ENCODE assay signal across 9 cellular contexts in the genomic region with DNA sequence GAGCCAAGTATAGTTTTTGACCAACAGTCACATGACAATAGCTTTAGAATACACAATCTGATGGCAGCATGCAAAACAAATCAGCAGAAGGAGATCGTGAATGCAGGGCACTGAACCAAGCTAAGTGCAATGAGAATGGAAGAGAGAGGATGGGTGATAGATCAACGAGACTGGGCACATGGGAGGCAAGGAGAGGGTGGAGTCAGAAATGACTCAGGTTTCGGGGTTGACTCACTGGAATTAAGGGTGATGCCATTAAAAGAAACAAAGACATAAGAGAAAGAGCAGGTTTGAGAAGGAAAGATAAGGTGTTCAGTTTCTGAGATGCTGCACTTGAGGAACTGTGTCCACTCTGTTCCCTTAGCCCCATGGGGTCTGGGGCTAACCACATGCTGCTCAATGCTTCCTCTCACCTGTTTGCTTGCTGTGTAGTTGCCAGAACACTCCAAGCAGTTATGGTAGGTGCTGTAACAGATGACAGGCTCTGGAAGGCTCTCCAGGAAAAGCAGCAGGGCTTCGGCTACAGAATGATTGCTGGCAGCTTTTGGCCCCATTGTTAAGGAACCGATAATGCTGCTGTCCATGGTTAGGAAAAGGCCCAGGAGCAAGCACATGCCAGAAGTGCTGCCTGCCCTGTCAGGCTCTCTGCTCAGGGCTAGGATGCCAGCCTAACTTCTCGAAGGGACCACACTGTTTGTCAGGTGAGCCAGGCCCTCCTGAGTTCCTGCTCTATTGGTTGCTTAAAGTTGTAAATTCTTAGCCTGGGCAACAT. TPM values are rescaled to one million over a fixed set of nuclear protein-coding genes. Genes with fewer than 3 reads are reported as not detected.
A peak's percentile ranks its signal among the peaks of the same experiment; 100 is the strongest.
DNase-seq lines count a peak whose midpoint lies in the region; ATAC-seq, FAIRE-seq and TF ChIP-seq lines count a peak whose summit lies in the region.
"Had no signal": no experiment of that assay in that cellular context is flagged by ENCODE, and none has a peak within 500 bp of the region (broad histone marks: within the 10 kb centered on the region; RNA-seq: fewer than 3 reads in every experiment).

No MANE protein-coding gene starts in this region.

- no peak for TF ChIP-seq POLR2A in upper lobe of left lung (IDR thresholded peaks at IDR 0.05)

- intact Hi-C loops in Calu3 (cut with micrococcal nuclease; ENCODE audit: unreplicated experiment), result no loop called here

- no peak overlapping the region for H3K4me3 ChIP-seq in upper lobe of left lung

- H3K36me3 Mint-ChIP-seq in Calu3 (ENCODE audit: insufficient read depth, unreplicated experiment), result peaks cover 19% of the 10 kb centered on the region
- peaks cover 21% of the 10 kb centered on the region for H3K36me3 Mint-ChIP-seq in activated naive CD8-positive, alpha-beta T cell treated with anti-CD3 and anti-CD28 coated beads, Interleukin-2, amount 10 ng/mL, durations not matched to agents 7 days and 5 days

- no peaks in the 10 kb centered on the region for H3K27me3 ChIP-seq in upper lobe of left lung

- H3K27ac Mint-ChIP-seq in Calu3 (ENCODE audit: unreplicated experiment), result peak overlapping the region; percentile 11
- peak overlapping the region; percentile 57 for H3K27ac Mint-ChIP-seq in activated naive CD8-positive, alpha-beta T cell treated with anti-CD3 and anti-CD28 coated beads, Interleukin-2, amount 10 ng/mL, durations not matched to agents 7 days and 5 days

- no peaks in the 10 kb centered on the region for H3K9me3 Mint-ChIP-seq in Calu3 (ENCODE audit: low read depth, unreplicated experiment)
- H3K9me3 Mint-ChIP-seq in activated naive CD8-positive, alpha-beta T cell treated with anti-CD3 and anti-CD28 coated beads, Interleukin-2, amount 10 ng/mL, durations not matched to agents 7 days and 5 days, result no peaks in the 10 kb centered on the region

- peak; percentile 35 for DNase-seq in Calu3
- no peak for DNase-seq in activated naive CD8-positive, alpha-beta T cell treated with anti-CD3 and anti-CD28 coated beads, Interleukin-2, amount 10 ng/mL, durations not matched to agents 7 days and 5 days
- DNase-seq in stimulated activated CD4-positive, alpha-beta T cell treated with anti-CD3 and anti-CD28 coated beads, Interleukin-15, amount 100 ng/mL, for 24 hours, result peak; percentile 65
- DNase-seq in upper lobe of left lung, result no peak
- DNase-seq in D721Med (ENCODE audit: insufficient read length, low spot score), result no peak
- DNase-seq in HT-29 (ENCODE audit: low spot score), result no peak
- no peak for DNase-seq in NCI-H345 (lab: John Stamatoyannopoulos, UW)
- DNase-seq: NCI-H524 treated with DMSO at 0.1 percent for 48 hours had no signal

- peaks cover 0 to 4% (median 1%) of the 10 kb centered on the region in 4 donors for H3K4me1 ChIP-seq in upper lobe of left lung

- no peak for FAIRE-seq in D721Med (lab: Jason Lieb, UNC)

- TF ChIP-seq RAD21 in Ishikawa (IDR thresholded peaks at IDR 0.05; ENCODE audit: low read depth), result no peak

- POLR2A ChIA-PET in activated naive CD8-positive, alpha-beta T cell treated with anti-CD3 and anti-CD28 coated beads, Interleukin-2, amount 10 ng/mL, durations not matched to agents 7 days and 5 days (lab: Charles Lee), result no interaction called here

- no peak for TF ChIP-seq CTCF in Calu3 (IDR thresholded peaks at IDR 0.05; ENCODE audit: unreplicated experiment)
- no peak for TF ChIP-seq CTCF in upper lobe of left lung (IDR thresholded peaks at IDR 0.05)
- TF ChIP-seq CTCF in D721Med (IDR thresholded peaks at IDR 0.05; ENCODE audit: insufficient read depth, missing control alignments), result no peak

- H3K4me3 Mint-ChIP-seq in Calu3 (ENCODE audit: low read depth, unreplicated experiment), result no peak overlapping the region
- H3K4me3 Mint-ChIP-seq in activated naive CD8-positive, alpha-beta T cell treated with anti-CD3 and anti-CD28 coated beads, Interleukin-2, amount 10 ng/mL, durations not matched to agents 7 days and 5 days, result no peak overlapping the region

- peaks cover 18% of the 10 kb centered on the region for H3K4me1 Mint-ChIP-seq in Calu3 (ENCODE audit: low read depth, unreplicated experiment)
- no peaks in the 10 kb centered on the region for H3K4me1 Mint-ChIP-seq in activated naive CD8-positive, alpha-beta T cell treated with anti-CD3 and anti-CD28 coated beads, Interleukin-2, amount 10 ng/mL, durations not matched to agents 7 days and 5 days

- BruUV-seq in Calu3 (replicated peaks; lab: Mats Ljungman, UMichigan), result no TSS peak

- no peak overlapping the region for H3K27ac ChIP-seq in upper lobe of left lung

- ATAC-seq in activated naive CD8-positive, alpha-beta T cell treated with anti-CD3 and anti-CD28 coated beads, Interleukin-2, amount 10 ng/mL, durations not matched to agents 7 days and 5 days (ENCODE audit: low read depth), result no peak
- no peak for ATAC-seq in upper lobe of left lung (ENCODE audit: low FRiP score in 2 of 2)

- CTCF ChIA-PET in Calu3 (lab: Charles Lee), result interaction anchor here (0.6 to 0.7 kb wide), 2 partner anchors 169 to 441 kb away, joined by 3 to 4 read pairs; no protein-coding TSS in a partner anchor

- H3K36me3 ChIP-seq in upper lobe of left lung, result peaks cover 26 to 93% (median 64%) of the 10 kb centered on the region in 4 donors

- H3K9me3 ChIP-seq in upper lobe of left lung, result no peaks in the 10 kb centered on the region

- H3K27me3 Mint-ChIP-seq in Calu3 (ENCODE audit: unreplicated experiment), result no peaks in the 10 kb centered on the region
- no peaks in the 10 kb centered on the region for H3K27me3 Mint-ChIP-seq in activated naive CD8-positive, alpha-beta T cell treated with anti-CD3 and anti-CD28 coated beads, Interleukin-2, amount 10 ng/mL, durations not matched to agents 7 days and 5 days

- TF ChIP-seq EP300 in Ishikawa (IDR thresholded peaks at IDR 0.05; ENCODE audit: borderline replicate concordance) (no peak), upper lobe of left lung (IDR thresholded peaks at IDR 0.05) (no peak)

- WGBS in upper lobe of left lung, 2 donors, result 91 to 94% methylated on average over 5 to 6 of the region's 6 CpGs

TF ChIP-seq in Ishikawa, 13 proteins besides CTCF, POLR2A, EP300 and RAD21:
- TF ChIP-seq ZBTB7A (IDR thresholded peaks at IDR 0.05; ENCODE audit: low read depth) (no peak), FOXM1 (IDR thresholded peaks at IDR 0.05; ENCODE audit: borderline replicate concordance, low read depth) (no peak), TEAD4 (IDR thresholded peaks at IDR 0.05) (no peak)
- TF ChIP-seq, protein P1, sequence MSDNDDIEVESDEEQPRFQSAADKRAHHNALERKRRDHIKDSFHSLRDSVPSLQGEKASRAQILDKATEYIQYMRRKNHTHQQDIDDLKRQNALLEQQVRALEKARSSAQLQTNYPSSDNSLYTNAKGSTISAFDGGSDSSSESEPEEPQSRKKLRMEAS (IDR thresholded peaks at IDR 0.05), result peak; percentile 35; the same call in 1 of the 2 replicates
- TF ChIP-seq, protein P2, sequence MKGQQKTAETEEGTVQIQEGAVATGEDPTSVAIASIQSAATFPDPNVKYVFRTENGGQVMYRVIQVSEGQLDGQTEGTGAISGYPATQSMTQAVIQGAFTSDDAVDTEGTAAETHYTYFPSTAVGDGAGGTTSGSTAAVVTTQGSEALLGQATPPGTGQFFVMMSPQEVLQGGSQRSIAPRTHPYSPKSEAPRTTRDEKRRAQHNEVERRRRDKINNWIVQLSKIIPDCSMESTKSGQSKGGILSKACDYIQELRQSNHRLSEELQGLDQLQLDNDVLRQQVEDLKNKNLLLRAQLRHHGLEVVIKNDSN (IDR thresholded peaks at IDR 0.05), result no peak
- TF ChIP-seq, protein P3, sequence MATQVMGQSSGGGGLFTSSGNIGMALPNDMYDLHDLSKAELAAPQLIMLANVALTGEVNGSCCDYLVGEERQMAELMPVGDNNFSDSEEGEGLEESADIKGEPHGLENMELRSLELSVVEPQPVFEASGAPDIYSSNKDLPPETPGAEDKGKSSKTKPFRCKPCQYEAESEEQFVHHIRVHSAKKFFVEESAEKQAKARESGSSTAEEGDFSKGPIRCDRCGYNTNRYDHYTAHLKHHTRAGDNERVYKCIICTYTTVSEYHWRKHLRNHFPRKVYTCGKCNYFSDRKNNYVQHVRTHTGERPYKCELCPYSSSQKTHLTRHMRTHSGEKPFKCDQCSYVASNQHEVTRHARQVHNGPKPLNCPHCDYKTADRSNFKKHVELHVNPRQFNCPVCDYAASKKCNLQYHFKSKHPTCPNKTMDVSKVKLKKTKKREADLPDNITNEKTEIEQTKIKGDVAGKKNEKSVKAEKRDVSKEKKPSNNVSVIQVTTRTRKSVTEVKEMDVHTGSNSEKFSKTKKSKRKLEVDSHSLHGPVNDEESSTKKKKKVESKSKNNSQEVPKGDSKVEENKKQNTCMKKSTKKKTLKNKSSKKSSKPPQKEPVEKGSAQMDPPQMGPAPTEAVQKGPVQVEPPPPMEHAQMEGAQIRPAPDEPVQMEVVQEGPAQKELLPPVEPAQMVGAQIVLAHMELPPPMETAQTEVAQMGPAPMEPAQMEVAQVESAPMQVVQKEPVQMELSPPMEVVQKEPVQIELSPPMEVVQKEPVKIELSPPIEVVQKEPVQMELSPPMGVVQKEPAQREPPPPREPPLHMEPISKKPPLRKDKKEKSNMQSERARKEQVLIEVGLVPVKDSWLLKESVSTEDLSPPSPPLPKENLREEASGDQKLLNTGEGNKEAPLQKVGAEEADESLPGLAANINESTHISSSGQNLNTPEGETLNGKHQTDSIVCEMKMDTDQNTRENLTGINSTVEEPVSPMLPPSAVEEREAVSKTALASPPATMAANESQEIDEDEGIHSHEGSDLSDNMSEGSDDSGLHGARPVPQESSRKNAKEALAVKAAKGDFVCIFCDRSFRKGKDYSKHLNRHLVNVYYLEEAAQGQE (IDR thresholded peaks at IDR 0.05; ENCODE audit: low read depth), result peak; percentile 74
TF ChIP-seq in Ishikawa: peak in this region for 2.

RNA-seq across cellular contexts. Expression of a gene that starts 6.1 kb away (rescaled TPM):
- total RNA-seq in Calu3 (2022) (27.1 and 34.3 TPM in 2 replicates), upper lobe of left lung (10 to 100 TPM in 3 of 6 donors, 1 to 10 TPM in 3; 5.2 to 27.4 (median 8.7) TPM)
- total RNA-seq in activated naive CD8-positive, alpha-beta T cell treated with anti-CD3 and anti-CD28 coated beads, Interleukin-2, amount 10 ng/mL, durations not matched to agents 7 days and 5 days, result 10 to 100 TPM; 21.7 to 28.2 TPM
- total RNA-seq in HT-29 (2014; rRNA removed; shearing (Covaris generic)), result 3.0 and 3.7 TPM in 2 replicates

RNA-seq across cellular contexts. Expression of a gene that starts 57.5 kb away (rescaled TPM):
- 18.6 and 18.8 TPM in 2 replicates for total RNA-seq in Calu3 (2022)
- 10 to 100 TPM; 13.3 to 14.1 TPM for total RNA-seq in activated naive CD8-positive, alpha-beta T cell treated with anti-CD3 and anti-CD28 coated beads, Interleukin-2, amount 10 ng/mL, durations not matched to agents 7 days and 5 days
- 10 to 100 TPM in 4 of 6 donors, 1 to 10 TPM in 2; 4.2 to 22.2 (median 13.3) TPM for total RNA-seq in upper lobe of left lung
- total RNA-seq in HT-29 (2014; rRNA removed; shearing (Covaris generic)), result 55.1 and 56.7 TPM in 2 replicates

RNA-seq across cellular contexts. Expression of a gene that starts 57.9 kb away (rescaled TPM):
- total RNA-seq in Calu3 (2022) (41.3 and 43.6 TPM in 2 replicates), upper lobe of left lung (10 to 100 TPM; 30.0 to 90.1 (median 39.9) TPM)
- total RNA-seq in activated naive CD8-positive, alpha-beta T cell treated with anti-CD3 and anti-CD28 coated beads, Interleukin-2, amount 10 ng/mL, durations not matched to agents 7 days and 5 days, result 10 to 100 TPM; 15.4 to 18.0 TPM
- 103 and 113 TPM in 2 replicates for total RNA-seq in HT-29 (2014; rRNA removed; shearing (Covaris generic))

Comparison
In these comparisons a context has a peak if more than half of its experiments do, and no peak if none do; other contexts are left out.
1. DNase-seq: peak in Calu3 (single experiment) and stimulated activated CD4-positive, alpha-beta T cell treated with anti-CD3 and anti-CD28 coated beads, Interleukin-15, amount 100 ng/mL, for 24 hours (single experiment); none in activated naive CD8-positive, alpha-beta T cell treated with anti-CD3 and anti-CD28 coated beads, Interleukin-2, amount 10 ng/mL, durations not matched to agents 7 days and 5 days (single experiment), upper lobe of left lung (0 of 2), D721Med (single experiment), HT-29 (single experiment) and NCI-H345 (single experiment).